ENCODE assay signal across 8 cellular contexts in genomic region chr14:101876539-101876938, GRCh38.
DNase-seq lines count a peak whose midpoint lies in the region; ATAC-seq and TF ChIP-seq lines count a peak whose summit lies in the region.

No MANE protein-coding gene starts in this region.

- peak; percentile 48 for DNase-seq in BJ (ENCODE audit: low read depth)
- DNase-seq in activated CD4-positive, CD25-positive, alpha-beta regulatory T cell treated with anti-CD3 and anti-CD28 coated beads, Interleukin-2, amount 50 U/mL, for 16 hours (ENCODE audit: low read depth, low spot score): peak; percentile 59
- DNase-seq in effector CD8-positive, alpha-beta T cell (lab: John Stamatoyannopoulos, UW): peak; percentile 29
- DNase-seq in retina: peak; percentile 20
- no peak for DNase-seq in HK-2 (ENCODE audit: unreplicated experiment)
- no peak for DNase-seq in type B pancreatic cell (ENCODE audit: extremely low spot score, unreplicated experiment)

- no peak overlapping the region for H3K4me3 Mint-ChIP-seq in type B pancreatic cell

- H3K4me3 ChIP-seq in BJ (ENCODE audit: low read depth, low read length): no peak overlapping the region

- H3K36me3 ChIP-seq in BJ (ENCODE audit: control insufficient read depth, insufficient read depth, low read length): peaks cover 2% of the 10 kb centered on the region; the same call in 1 of the 2 replicates

- H3K36me3 Mint-ChIP-seq in type B pancreatic cell: peaks cover 12% of the 10 kb centered on the region

- no peak for TF ChIP-seq CTCF in BJ (IDR thresholded peaks at IDR 0.05; ENCODE audit: insufficient read depth, low read depth, low read length)
- TF ChIP-seq CTCF in type B pancreatic cell (conservative IDR thresholded peaks at IDR 0.05): no peak

- H3K27ac Mint-ChIP-seq in type B pancreatic cell: no peak overlapping the region

- no peaks in the 10 kb centered on the region for H3K27me3 ChIP-seq in BJ (ENCODE audit: control insufficient read depth, insufficient read depth, low read length)

- peak; percentile 89 for ATAC-seq in GM19455 (IDR thresholded peaks at IDR 0.05; ENCODE audit: unreplicated experiment)
- ATAC-seq in HG03565 (IDR thresholded peaks at IDR 0.05; ENCODE audit: unreplicated experiment): peak; percentile 83

- CTCF ChIA-PET in BJ (lab: Yijun Ruan, JAX): interaction anchor here (0.7 kb wide), 1 partner anchor 107 kb away, joined by 3 read pairs; no protein-coding TSS in a partner anchor

- no peaks in the 10 kb centered on the region for H3K27me3 Mint-ChIP-seq in type B pancreatic cell

- H3K4me1 Mint-ChIP-seq in type B pancreatic cell (ENCODE audit: unreplicated experiment): peaks cover 39% of the 10 kb centered on the region

- POLR2A ChIA-PET in BJ (lab: Charles Lee): no interaction called here

- no peaks in the 10 kb centered on the region for H3K9me3 Mint-ChIP-seq in type B pancreatic cell

Comparison
In these comparisons a context has a peak if more than half of its experiments do, and no peak if none do; other contexts are left out.
1. DNase-seq: peak in BJ (single experiment), activated CD4-positive, CD25-positive, alpha-beta regulatory T cell treated with anti-CD3 and anti-CD28 coated beads, Interleukin-2, amount 50 U/mL, for 16 hours (single experiment), effector CD8-positive, alpha-beta T cell (single experiment) and retina (single experiment); none in HK-2 (single experiment) and type B pancreatic cell (single experiment).